Comparison of ENCODE assay signal across 8 cellular contexts in the genomic region with DNA sequence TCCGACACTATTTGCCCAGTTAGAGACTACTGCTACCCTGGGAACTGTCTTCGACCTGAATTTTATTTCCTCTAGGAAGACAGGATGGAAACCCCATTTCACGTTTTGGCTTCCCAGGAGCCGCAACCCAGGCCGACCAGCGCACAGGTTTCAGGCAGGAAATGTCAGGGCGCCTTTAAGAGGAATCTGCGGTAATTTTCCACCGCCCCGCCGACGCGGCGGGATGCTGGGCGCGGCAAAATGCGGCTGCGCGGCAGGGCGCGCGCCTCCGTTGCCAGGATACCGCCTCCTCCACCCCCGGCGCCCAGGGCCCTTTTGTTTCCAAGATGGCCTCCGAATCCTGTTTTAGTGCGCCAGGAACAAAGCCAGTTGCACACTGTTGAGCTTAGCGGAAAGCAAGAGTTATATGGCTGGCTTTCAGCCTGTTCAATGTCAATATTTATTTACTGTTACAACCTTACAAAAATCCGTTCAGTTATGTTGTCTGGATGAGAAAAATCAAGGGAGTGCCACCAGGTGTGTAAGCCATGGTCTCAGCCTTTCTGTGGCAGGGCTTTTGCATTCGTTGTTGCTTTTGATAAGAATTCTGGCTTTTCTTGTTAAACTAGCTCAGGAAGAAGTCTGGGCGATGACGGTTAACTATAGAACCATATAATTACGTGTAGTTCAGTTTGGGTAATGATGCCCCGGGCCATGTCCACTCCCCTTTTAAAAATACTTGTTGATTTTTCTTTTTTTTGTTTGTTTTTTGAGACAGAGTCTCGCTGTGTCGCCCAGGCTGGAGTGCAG.
DNase-seq lines count a peak whose midpoint lies in the region; ATAC-seq, FAIRE-seq and TF ChIP-seq lines count a peak whose summit lies in the region.

No MANE protein-coding gene starts in this region.

- DNase-seq in AG20443 (ENCODE audit: low spot score) (peak; percentile 99), NCI-H345 (lab: John Stamatoyannopoulos, UW) (peak; percentile 94), kidney (peak; percentile 96)
- DNase-seq in activated CD4-positive, CD25-positive, alpha-beta regulatory T cell treated with anti-CD3 and anti-CD28 coated beads, Interleukin-2, amount 50 U/mL, for 16 hours (ENCODE audit: low read depth, low spot score) = peak; percentile 64
- DNase-seq in central memory CD8-positive, alpha-beta T cell (ENCODE audit: low spot score in 2 of 2) = peak; percentile 69 to 70
- DNase-seq in stimulated activated CD4-positive, alpha-beta T cell treated with anti-CD3 and anti-CD28 coated beads, Interleukin-15, amount 100 ng/mL, for 1 hour (ENCODE audit: low read depth in 1 of 2, low spot score in 1 of 2) = peak; percentile 75 to 77

- peak overlapping the region; percentile 88 for H3K27ac Mint-ChIP-seq in central memory CD8-positive, alpha-beta T cell (ENCODE audit: low read depth)

- no peak for FAIRE-seq in kidney (lab: Jason Lieb, UNC)

- peaks cover 19% of the 10 kb centered on the region for H3K4me1 Mint-ChIP-seq in central memory CD8-positive, alpha-beta T cell

- peak overlapping the region; percentile 75 to 85 for H3K27ac ChIP-seq in kidney (ENCODE audit: low read depth in 2 of 2, low read length in 2 of 2)

- peaks cover 7% of the 10 kb centered on the region for H3K36me3 Mint-ChIP-seq in central memory CD8-positive, alpha-beta T cell (ENCODE audit: insufficient read depth)

- H3K4me3 ChIP-seq in kidney (ENCODE audit: low read length in 2 of 2) = peak overlapping the region; percentile 59 to 67

- H3K9me3 ChIP-seq in kidney (ENCODE audit: control insufficient read depth in 1 of 2, low read length in 2 of 2) = no peaks in the 10 kb centered on the region

- ATAC-seq in GM19043 (IDR thresholded peaks at IDR 0.05; ENCODE audit: low read depth, unreplicated experiment) (peak; percentile 79), HG03342 (IDR thresholded peaks at IDR 0.05; ENCODE audit: unreplicated experiment) (peak; percentile 83)
- ATAC-seq in central memory CD8-positive, alpha-beta T cell (replicated peaks; ENCODE audit: extremely low read depth, poor library complexity, severe bottlenecking) = peak; percentile 93

- peak overlapping the region; percentile 79 for H3K4me3 Mint-ChIP-seq in central memory CD8-positive, alpha-beta T cell

- no peak for TF ChIP-seq CTCF in kidney (IDR thresholded peaks at IDR 0.05; ENCODE audit: borderline replicate concordance, extremely low read depth, insufficient read depth)

- no peaks in the 10 kb centered on the region for H3K9me3 Mint-ChIP-seq in central memory CD8-positive, alpha-beta T cell

- H3K4me1 ChIP-seq in kidney (ENCODE audit: control insufficient read depth in 1 of 2, insufficient read depth in 1 of 2, low read depth in 1 of 2, low read length in 2 of 2) = peaks cover 0 to 7% of the 10 kb centered on the region in 2 donors

- peak overlapping the region; percentile 72 to 80 for H3K9ac ChIP-seq in kidney (ENCODE audit: low read length in 2 of 2)

- H3K36me3 ChIP-seq in kidney (ENCODE audit: control insufficient read depth in 1 of 2, insufficient read depth in 2 of 2, low read length in 2 of 2) = no peaks in the 10 kb centered on the region

- intact Hi-C loops in kidney (cut with DNase I) = no loop called here

- H3K27me3 Mint-ChIP-seq in central memory CD8-positive, alpha-beta T cell = no peaks in the 10 kb centered on the region

Comparison
In these comparisons a context has a peak if more than half of its experiments do, and no peak if none do; other contexts are left out.
1. Peak in every context shown above with its lines: DNase-seq, ATAC-seq, H3K4me3 ChIP-seq and H3K27ac ChIP-seq.